1 cellular context compared by ENCODE assay signal in genomic region chr3:52685285-52685704, GRCh38.
TF ChIP-seq lines count a peak whose summit lies in the region.

No MANE protein-coding gene starts in this region.

TF ChIP-seq in HepG2, 621 proteins besides CTCF, POLR2A, EP300 and RAD21 (continues in another document):
- TF ChIP-seq TCF7 (IDR thresholded peaks at IDR 0.05; ENCODE audit: low read depth) (peak; percentile 31; the same call in 1 of the 2 replicates), HOXD1 (CRISPR knock-in tag; IDR thresholded peaks at IDR 0.05) (no peak), TFDP2 (CRISPR knock-in tag; IDR thresholded peaks at IDR 0.05) (peak; percentile 84), MLXIP (CRISPR knock-in tag; IDR thresholded peaks at IDR 0.05; ENCODE audit: borderline replicate concordance) (peak; percentile 47; the same call in 1 of the 2 replicates), RFX5 (IDR thresholded peaks at IDR 0.05; ENCODE audit: low read depth, low read length) (peak; percentile 22; the same call in 1 of the 2 replicates), CHD2 (IDR thresholded peaks at IDR 0.05; ENCODE audit: low read depth, low read length) (no peak), SALL2 (CRISPR knock-in tag; IDR thresholded peaks at IDR 0.05) (no peak), MBD4 (IDR thresholded peaks at IDR 0.05; ENCODE audit: borderline replicate concordance, low read length) (no peak), RARA (CRISPR knock-in tag; IDR thresholded peaks at IDR 0.05) (peak; percentile 27; the same call in 1 of the 2 replicates), MED13 (CRISPR knock-in tag; IDR thresholded peaks at IDR 0.05) (0 out of 2 replicates have a peak, but pooled peaks have one; percentile 9), GABPA (IDR thresholded peaks at IDR 0.05; ENCODE audit: low read depth, low read length) (peak; percentile 51), GABPA (CRISPR knock-in tag; IDR thresholded peaks at IDR 0.05; ENCODE audit: low read depth) (no peak; the same call in 1 of the 2 replicates), SRF (IDR thresholded peaks at IDR 0.05; ENCODE audit: low read depth, low read length) (no peak), TAF15 (IDR thresholded peaks at IDR 0.05; ENCODE audit: low read depth, low read length, poor library complexity, severe bottlenecking) (no peak), TCF7L2 (IDR thresholded peaks at IDR 0.05; ENCODE audit: low read depth, low read length) (no peak), ZNF616 (CRISPR knock-in tag; IDR thresholded peaks at IDR 0.05; ENCODE audit: low read depth) (no peak), ZNF367 (CRISPR knock-in tag; IDR thresholded peaks at IDR 0.05; ENCODE audit: borderline replicate concordance) (no peak; the same call in 1 of the 2 replicates), ZNF446 (CRISPR knock-in tag; IDR thresholded peaks at IDR 0.05) (no peak), KLF15 (CRISPR knock-in tag; IDR thresholded peaks at IDR 0.05; ENCODE audit: borderline replicate concordance) (no peak), ZBTB34 (CRISPR knock-in tag; IDR thresholded peaks at IDR 0.05) (no peak), ZNF766 (CRISPR knock-in tag; IDR thresholded peaks at IDR 0.05; ENCODE audit: borderline replicate concordance) (no peak), ZNF670 (CRISPR knock-in tag; IDR thresholded peaks at IDR 0.05; ENCODE audit: borderline replicate concordance) (no peak), BRF2 (CRISPR knock-in tag; IDR thresholded peaks at IDR 0.05) (0 out of 2 replicates have a peak, but pooled peaks have one; percentile 2), NCOA2 (CRISPR knock-in tag; IDR thresholded peaks at IDR 0.05) (0 out of 2 replicates have a peak, but pooled peaks have one; percentile 27), CCAR2 (optimal IDR thresholded peaks at IDR 0.05; ENCODE audit: low read depth, low read length) (no peak), CEBPZ (IDR thresholded peaks at IDR 0.05; ENCODE audit: low read length) (no peak), ZSCAN25 (CRISPR knock-in tag; IDR thresholded peaks at IDR 0.05) (no peak), TBX2 (CRISPR knock-in tag; IDR thresholded peaks at IDR 0.05; ENCODE audit: borderline replicate concordance) (no peak; the same call in 1 of the 2 replicates), SP2 (CRISPR knock-in tag; IDR thresholded peaks at IDR 0.05) (no peak), ZNF503 (CRISPR knock-in tag; IDR thresholded peaks at IDR 0.05) (no peak), NFAT5 (CRISPR knock-in tag; IDR thresholded peaks at IDR 0.05) (peak; percentile 51; the same call in 1 of the 2 replicates), ZNF646 (CRISPR knock-in tag; IDR thresholded peaks at IDR 0.05) (no peak)
